Comparison of ENCODE assay signal across 16 cellular contexts in the genomic region with DNA sequence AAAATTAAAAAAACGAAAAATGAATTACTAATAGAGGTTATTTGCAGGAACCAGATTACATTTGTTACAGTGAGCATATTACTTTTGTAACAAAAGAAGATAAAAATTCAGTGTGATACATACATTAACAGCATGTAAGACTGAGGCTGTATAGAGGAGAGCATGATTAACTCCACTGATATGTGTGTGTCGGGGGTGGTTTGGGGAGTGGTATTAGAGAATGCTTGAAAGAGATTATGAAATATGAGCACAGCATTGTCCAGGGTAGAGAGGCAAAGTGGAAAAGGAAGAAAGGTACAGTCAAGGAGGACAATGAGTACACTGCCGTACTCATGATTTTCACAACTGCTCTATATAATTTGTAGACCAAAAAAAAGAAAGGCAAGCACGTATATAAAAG. TPM values are rescaled to one million over a fixed set of nuclear protein-coding genes. Genes with fewer than 3 reads are reported as not detected.
DNase-seq lines count a peak whose midpoint lies in the region; FAIRE-seq and TF ChIP-seq lines count a peak whose summit lies in the region.
"Had no signal": no experiment of that assay in that cellular context is flagged by ENCODE, and none has a peak within 500 bp of the region (broad histone marks: within the 10 kb centered on the region; RNA-seq: fewer than 3 reads in every experiment).

No MANE protein-coding gene starts in this region.

- POLR2A ChIA-PET in RWPE1 (lab: Yijun Ruan, JAX; ENCODE audit: low non-redundant PET) = no interaction called here

- DNase-seq in HCEC 1CT = peak; percentile 40
- DNase-seq in RWPE1 (ENCODE audit: low spot score) = peak; percentile 50
- peak; percentile 52 for DNase-seq in mammary epithelial cell
- DNase-seq in keratinocyte (ENCODE audit: low read depth, low spot score) = no peak
- no peak for DNase-seq in small intestine
- DNase-seq in dermis blood vessel endothelial cell = no peak
- no peak for DNase-seq in NCI-H446 treated with DMSO at 0.1 percent for 48 hours (lab: John Stamatoyannopoulos, UW)
- no peak for DNase-seq in effector memory CD4-positive, alpha-beta T cell
- DNase-seq: H9, MV-4-11, NCI-H1417, NCI-H187 treated with DMSO at 0.1 percent for 48 hours, NCI-H2171, SHP77, SK-N-SH had no signal

- H3K9me1 ChIP-seq in keratinocyte (ENCODE audit: control insufficient read depth, extremely low read depth, insufficient read depth, low read length) = no peaks in the 10 kb centered on the region

- peaks cover 6% of the 10 kb centered on the region for H3K4me1 ChIP-seq in mammary epithelial cell (ENCODE audit: insufficient read depth, low read length)
- peaks cover 11% of the 10 kb centered on the region for H3K4me1 ChIP-seq in keratinocyte (ENCODE audit: control insufficient read depth, extremely low read depth, insufficient read depth, low read length)
- no peaks in the 10 kb centered on the region for H3K4me1 ChIP-seq in small intestine (ENCODE audit: control insufficient read depth in 2 of 2, insufficient read depth in 1 of 2, low read depth in 1 of 2, low read length in 1 of 2)
- no peaks in the 10 kb centered on the region for H3K4me1 ChIP-seq in effector memory CD4-positive, alpha-beta T cell (ENCODE audit: control insufficient read depth, insufficient read depth, low read length, poor library complexity, severe bottlenecking)

- H3K4me2 ChIP-seq in mammary epithelial cell (ENCODE audit: insufficient read depth, low read depth, low read length) (peak overlapping the region; percentile 0), keratinocyte (ENCODE audit: control insufficient read depth, extremely low read depth, insufficient read depth, low read depth, low read length) (peak overlapping the region; percentile 16)
- H3K4me2 ChIP-seq: SK-N-SH had no signal

- in situ Hi-C loops in mammary epithelial cell (cut with MboI; ENCODE audit: low sequenced_read_pairs in 2 of 2) = no loop called here

- H3K9me3 ChIP-seq in mammary epithelial cell (replicated peaks; ENCODE audit: insufficient read depth, low read length) = no peaks in the 10 kb centered on the region
- no peaks in the 10 kb centered on the region for H3K9me3 ChIP-seq in keratinocyte (ENCODE audit: control insufficient read depth, low read depth, low read length)
- no peaks in the 10 kb centered on the region for H3K9me3 ChIP-seq in small intestine (ENCODE audit: control insufficient read depth, low read depth)
- no peaks in the 10 kb centered on the region for H3K9me3 ChIP-seq in effector memory CD4-positive, alpha-beta T cell (ENCODE audit: control insufficient read depth, low read length)
- H3K9me3 ChIP-seq: SK-N-SH had no signal

- no peak overlapping the region for H3K4me3 ChIP-seq in mammary epithelial cell (replicated peaks in 1 of 3; ENCODE audit: insufficient read depth in 1 of 3, low read depth in 2 of 3, low read length in 3 of 3)
- H3K4me3 ChIP-seq in keratinocyte (ENCODE audit: control insufficient read depth in 2 of 3, extremely low read depth in 1 of 3, insufficient read depth in 2 of 3, low read depth in 1 of 3, low read length in 3 of 3) = no peak overlapping the region
- no peak overlapping the region for H3K4me3 ChIP-seq in small intestine (ENCODE audit: low read depth in 1 of 2, low read length in 2 of 2)
- H3K4me3 ChIP-seq in effector memory CD4-positive, alpha-beta T cell (ENCODE audit: insufficient read depth, low read depth, low read length, poor library complexity, severe bottlenecking) = no peak overlapping the region

- no peaks in the 10 kb centered on the region for H4K20me1 ChIP-seq in mammary epithelial cell (ENCODE audit: insufficient read depth, low read length)
- no peaks in the 10 kb centered on the region for H4K20me1 ChIP-seq in keratinocyte (ENCODE audit: control insufficient read depth, extremely low read depth, insufficient read depth, low read length)

- dilution Hi-C loops in mammary epithelial cell (cut with HindIII; ENCODE audit: low sequenced_read_pairs) = no loop called here
- dilution Hi-C loops in keratinocyte (cut with MboI; ENCODE audit: extremely low pct_ligation_motif_present, low sequenced_read_pairs) = no loop called here

- intact Hi-C loops in mammary epithelial cell (cut with micrococcal nuclease) = no loop called here

- H3K9ac ChIP-seq in mammary epithelial cell (ENCODE audit: insufficient read depth, low read length) (no peak overlapping the region), keratinocyte (ENCODE audit: control insufficient read depth, extremely low read depth, insufficient read depth, low read length) (no peak overlapping the region)
- H3K9ac ChIP-seq: SK-N-SH had no signal

- whole genome bisulfite sequencing in mammary epithelial cell (ENCODE audit: low coverage, missing lambda C conversion rate) = 50% methylated on average over 3 of the region's 4 CpGs
- 85 to 92% (median 87%) methylated on average over 4 of the region's 4 CpGs for WGBS in small intestine, 3 donors

- TF ChIP-seq CTCF in RWPE1 (conservative IDR thresholded peaks at IDR 0.05; ENCODE audit: low read depth) = no peak
- TF ChIP-seq CTCF in mammary epithelial cell (conservative IDR thresholded peaks at IDR 0.05 in 1 of 2, IDR thresholded peaks at IDR 0.05 in 1 of 2; ENCODE audit: extremely low read depth in 1 of 2, insufficient read depth in 1 of 2, low read depth in 1 of 2, low read length in 2 of 2) = no peak
- no peak for TF ChIP-seq CTCF in keratinocyte (optimal IDR thresholded peaks at IDR 0.05 in 1 of 3, IDR thresholded peaks at IDR 0.05 in 1 of 3, conservative IDR thresholded peaks at IDR 0.05 in 1 of 3; ENCODE audit: extremely low read depth in 1 of 3, insufficient read depth in 2 of 3, low read length in 3 of 3)

- no peak overlapping the region for H2AFZ ChIP-seq in mammary epithelial cell (ENCODE audit: low read depth, low read length)
- peak overlapping the region; percentile 39 for H2AFZ ChIP-seq in keratinocyte (ENCODE audit: control insufficient read depth, low read length)

- H3K27ac ChIP-seq in RWPE1 = no peak overlapping the region
- no peak overlapping the region for H3K27ac ChIP-seq in mammary epithelial cell (ENCODE audit: insufficient read depth, low read depth, low read length)
- H3K27ac ChIP-seq in keratinocyte (ENCODE audit: control insufficient read depth, insufficient read depth, low read length) = no peak overlapping the region
- no peak overlapping the region for H3K27ac ChIP-seq in small intestine (ENCODE audit: low read depth in 1 of 2, low read length in 1 of 2)
- no peak overlapping the region for H3K27ac ChIP-seq in effector memory CD4-positive, alpha-beta T cell (ENCODE audit: insufficient read depth, low read length, poor library complexity, severe bottlenecking)
- H3K27ac ChIP-seq: C4-2B had no signal

- H3K27me3 ChIP-seq in mammary epithelial cell (ENCODE audit: insufficient read depth, low read length) (no peaks in the 10 kb centered on the region), keratinocyte (ENCODE audit: control insufficient read depth, extremely low read depth, insufficient read depth, low read length) (no peaks in the 10 kb centered on the region), small intestine (ENCODE audit: control insufficient read depth in 2 of 2, insufficient read depth in 2 of 2, low read length in 2 of 2) (no peaks in the 10 kb centered on the region)
- no peaks in the 10 kb centered on the region for H3K27me3 ChIP-seq in effector memory CD4-positive, alpha-beta T cell (replicated peaks; ENCODE audit: control insufficient read depth, insufficient read depth, low read length, poor library complexity, severe bottlenecking)

- CTCF ChIA-PET in RWPE1 (lab: Yijun Ruan, JAX) = interaction anchor here (0.7 kb wide), 1 partner anchor 244 kb away, joined by 6 read pairs; a partner anchor contains a TSS
- CTCF ChIA-PET in mammary epithelial cell (lab: Charles Lee; ENCODE audit: low non-redundant PET) = no interaction called here

- H3K36me3 ChIP-seq in mammary epithelial cell (ENCODE audit: insufficient read depth, low read length) (no peaks in the 10 kb centered on the region), keratinocyte (ENCODE audit: control insufficient read depth in 2 of 2, extremely low read depth in 1 of 2, insufficient read depth in 2 of 2, low read length in 2 of 2) (no peaks in the 10 kb centered on the region), small intestine (ENCODE audit: control insufficient read depth in 2 of 2, insufficient read depth in 2 of 2, low read length in 2 of 2) (no peaks in the 10 kb centered on the region)
- no peaks in the 10 kb centered on the region for H3K36me3 ChIP-seq in effector memory CD4-positive, alpha-beta T cell (ENCODE audit: control insufficient read depth, insufficient read depth, low read length)

- FAIRE-seq in keratinocyte (lab: Jason Lieb, UNC) = peak; percentile 48
- FAIRE-seq in small intestine (lab: Jason Lieb, UNC) = no peak

- peaks cover 4% of the 10 kb centered on the region for H3K79me2 ChIP-seq in mammary epithelial cell (ENCODE audit: insufficient read depth, low read length)
- H3K79me2 ChIP-seq in keratinocyte (ENCODE audit: control insufficient read depth, insufficient read depth, low read length) = no peaks in the 10 kb centered on the region

- no TSS peak for BruUV-seq in mammary epithelial cell (replicated peaks; lab: Mats Ljungman, UMichigan)

RNA-seq across cellular contexts. Expression of a gene that starts 5.8 kb away (rescaled TPM):
- total RNA-seq in mammary epithelial cell (10 to 100 TPM; 61.8 to 84.2 TPM), dermis blood vessel endothelial cell (65.3 and 71.3 TPM in 2 replicates)
- polyA plus RNA-seq in mammary epithelial cell (18.6 TPM), keratinocyte (23.2 to 37.9 TPM (median 28.4 TPM) in 3 replicates), small intestine (100 to 1,000 TPM in 1 of 3 donors, 10 to 100 TPM in 2; 37.8 to 132 (median 72.7) TPM)
- polyA minus RNA-seq in mammary epithelial cell (46.5 TPM), keratinocyte (18.6 to 42.8 TPM (median 23.4 TPM) in 3 replicates)
- 234 TPM for polyA plus RNA-seq in keratinocyte (2011; ENCODE audit: low read depth)
- 20.1 and 32.3 TPM in 2 replicates for polyA plus RNA-seq in keratinocyte (2011; cell fraction: cytosol; rRNA removed)
- 31.5 and 54.6 TPM in 2 replicates for polyA plus RNA-seq in keratinocyte (2011; cell fraction: nucleus; rRNA removed)
- 43.9 and 68.5 TPM in 2 replicates for polyA plus RNA-seq in keratinocyte (2012; ENCODE audit: low replicate concordance)
- 39.3 TPM for polyA minus RNA-seq in keratinocyte (2011; cell fraction: cytosol; rRNA and poly(A)+ RNA removed)
- 33.4 and 81.5 TPM in 2 replicates for polyA minus RNA-seq in keratinocyte (2011; cell fraction: nucleus; rRNA and poly(A)+ RNA removed)

Comparison
In these comparisons a context has a peak if more than half of its experiments do, and no peak if none do; other contexts are left out.
1. DNase-seq: peak in HCEC 1CT (single experiment), RWPE1 (single experiment) and mammary epithelial cell (single experiment); none in keratinocyte (single experiment), small intestine (single experiment), dermis blood vessel endothelial cell (single experiment), NCI-H446 treated with DMSO at 0.1 percent for 48 hours (single experiment) and effector memory CD4-positive, alpha-beta T cell (0 of 3).